19 cellular contexts compared by ENCODE assay signal in genomic region chr3:194098872-194099183, GRCh38. TPM values are rescaled to one million over a fixed set of nuclear protein-coding genes. Genes with fewer than 3 reads are reported as not detected.
"Had no signal": no experiment of that assay in that cellular context is flagged by ENCODE, and none has a peak within 500 bp of the region (broad histone marks: within the 10 kb centered on the region; RNA-seq: fewer than 3 reads in every experiment).

No MANE protein-coding gene starts in this region.

- DNase-seq: activated CD4-positive, alpha-beta T cell treated with anti-CD3 and anti-CD28 coated beads for 1 hour; activated CD8-positive, alpha-beta T cell treated with anti-CD3 and anti-CD28 coated beads for 36 hours; activated gamma-delta T cell treated with Interleukin-2 at 50 U/mL for 16 hours; activated naive CD8-positive, alpha-beta T cell treated with anti-CD3 and anti-CD28 coated beads for 36 hours; activated T-cell treated with anti-CD3 and anti-CD28 coated beads, Interleukin-2, amount 50 U/mL, for 4 hours; amygdala; brain microvascular endothelial cell; cortex of kidney; effector memory CD4-positive, alpha-beta T cell; foreskin keratinocyte; glutamatergic neuron; hypothalamus; kidney; left lung; mammary epithelial cell; naive thymus-derived CD8-positive, alpha-beta T cell; stimulated activated naive CD8-positive, alpha-beta T cell treated with anti-CD3 and anti-CD28 coated beads, Interleukin-15, amount 100 ng/mL, for 72 hours; T-helper 9 cell; upper lobe of left lung had no signal

- H3K36me3 Mint-ChIP-seq: activated naive CD8-positive, alpha-beta T cell treated with anti-CD3 and anti-CD28 coated beads for 36 hours; naive thymus-derived CD8-positive, alpha-beta T cell had no signal

- H3K4me3 Mint-ChIP-seq: activated CD8-positive, alpha-beta T cell treated with anti-CD3 and anti-CD28 coated beads for 36 hours; activated naive CD8-positive, alpha-beta T cell treated with anti-CD3 and anti-CD28 coated beads for 36 hours; activated T-cell treated with anti-CD3 and anti-CD28 coated beads, Interleukin-2, amount 50 U/mL, for 4 hours; naive thymus-derived CD8-positive, alpha-beta T cell; stimulated activated naive CD8-positive, alpha-beta T cell treated with anti-CD3 and anti-CD28 coated beads, Interleukin-15, amount 100 ng/mL, for 72 hours had no signal

- H3K27me3 ChIP-seq: left lung, upper lobe of left lung had no signal

- H3K4me1 ChIP-seq: foreskin keratinocyte had no signal

- H3K9me3 ChIP-seq: left lung, upper lobe of left lung had no signal

- H3K4me3 ChIP-seq: left lung, upper lobe of left lung had no signal

- H3K36me3 ChIP-seq: brain microvascular endothelial cell, left lung, upper lobe of left lung had no signal

- ATAC-seq: activated CD8-positive, alpha-beta T cell treated with anti-CD3 and anti-CD28 coated beads for 36 hours; activated T-cell treated with anti-CD3 and anti-CD28 coated beads, Interleukin-2, amount 50 U/mL, for 4 hours; foreskin keratinocyte; naive thymus-derived CD8-positive, alpha-beta T cell had no signal

- H3K27ac ChIP-seq: brain microvascular endothelial cell, foreskin keratinocyte had no signal

- H3K27ac Mint-ChIP-seq: activated CD8-positive, alpha-beta T cell treated with anti-CD3 and anti-CD28 coated beads for 36 hours; activated naive CD8-positive, alpha-beta T cell treated with anti-CD3 and anti-CD28 coated beads for 36 hours; naive thymus-derived CD8-positive, alpha-beta T cell had no signal

- H3K9me3 Mint-ChIP-seq: activated CD8-positive, alpha-beta T cell treated with anti-CD3 and anti-CD28 coated beads for 36 hours; activated naive CD8-positive, alpha-beta T cell treated with anti-CD3 and anti-CD28 coated beads for 36 hours; activated T-cell treated with anti-CD3 and anti-CD28 coated beads, Interleukin-2, amount 50 U/mL, for 4 hours; naive thymus-derived CD8-positive, alpha-beta T cell; stimulated activated naive CD8-positive, alpha-beta T cell treated with anti-CD3 and anti-CD28 coated beads, Interleukin-15, amount 100 ng/mL, for 72 hours had no signal

RNA-seq across cellular contexts. Expression of gene HES1, which starts 37.1 kb away (rescaled TPM):
- polyA plus RNA-seq: naive thymus-derived CD8-positive, alpha-beta T cell had no signal
